9 cellular contexts compared by ENCODE assay signal in the genomic region with DNA sequence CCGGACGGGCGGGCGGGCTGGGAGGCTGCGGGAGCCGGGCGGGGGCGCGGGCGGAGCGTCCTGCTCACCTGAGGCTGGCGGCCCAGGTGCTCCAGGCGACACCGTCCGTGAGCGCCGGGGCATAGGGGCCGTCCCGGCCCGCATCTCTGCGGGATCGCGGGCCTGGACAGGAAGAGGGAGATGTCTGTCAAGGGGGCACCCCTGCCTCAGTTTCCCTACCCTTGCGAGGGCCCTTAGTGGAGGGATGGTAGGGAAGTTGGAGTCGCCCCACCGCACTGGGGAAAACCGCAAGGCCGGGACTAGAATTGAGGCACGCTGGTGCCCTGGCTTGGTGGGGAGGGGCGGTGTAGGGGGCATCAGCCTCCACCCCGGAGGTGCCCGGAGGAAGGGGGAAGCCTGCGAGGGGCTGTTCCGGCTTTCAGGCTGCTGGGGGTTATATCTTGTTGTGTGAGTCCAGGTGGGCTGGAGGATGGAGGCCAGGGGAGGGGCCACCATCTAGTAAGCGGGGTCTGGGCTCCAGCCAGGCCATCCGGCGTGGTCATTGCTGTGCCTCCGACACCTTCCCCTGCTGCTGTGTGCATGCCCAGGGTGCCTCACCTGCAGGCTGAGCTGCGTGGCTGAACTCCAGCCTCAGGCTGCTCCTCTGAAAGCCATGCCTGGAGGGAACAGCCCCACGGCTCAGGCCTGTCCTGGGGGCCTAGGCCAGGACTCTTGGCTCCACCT. TPM values are rescaled to one million over a fixed set of nuclear protein-coding genes. Genes with fewer than 3 reads are reported as not detected.
DNase-seq lines count a peak whose midpoint lies in the region; TF ChIP-seq lines count a peak whose summit lies in the region.
"Had no signal": no experiment of that assay in that cellular context is flagged by ENCODE, and none has a peak within 500 bp of the region (broad histone marks: within the 10 kb centered on the region; RNA-seq: fewer than 3 reads in every experiment).

No MANE protein-coding gene starts in this region.

- H4K20me1 ChIP-seq in mammary epithelial cell (ENCODE audit: insufficient read depth, low read length) = no peaks in the 10 kb centered on the region

- TF ChIP-seq POLR2A in testis (IDR thresholded peaks at IDR 0.05) = no peak

- H3K36me3 ChIP-seq in mammary epithelial cell (ENCODE audit: insufficient read depth, low read length) = no peaks in the 10 kb centered on the region
- H3K36me3 ChIP-seq in liver (ENCODE audit: control insufficient read depth in 4 of 4, insufficient read depth in 3 of 4, low read depth in 1 of 4, low read length in 3 of 4) = peaks cover 0 to 3% (median 0%) of the 10 kb centered on the region in 4 donors
- no peaks in the 10 kb centered on the region for H3K36me3 ChIP-seq in testis (ENCODE audit: low read depth, missing control alignments)

- peaks cover 10% of the 10 kb centered on the region for H3K27me3 Mint-ChIP-seq in activated CD4-positive, alpha-beta T cell treated with anti-CD3 and anti-CD28 coated beads, Interleukin-2, amount 10 ng/mL, durations not matched to agents 7 days and 5 days

- WGBS in mammary epithelial cell (ENCODE audit: low coverage, missing lambda C conversion rate) = 17% methylated on average over 2 of the region's 40 CpGs
- 17% methylated on average over 40 of the region's 40 CpGs for WGBS in liver
- 14 to 28% methylated on average over 4 to 27 of the region's 40 CpGs for WGBS in testis, 2 donors

- POLR2A ChIA-PET in activated CD4-positive, alpha-beta T cell treated with anti-CD3 and anti-CD28 coated beads, Interleukin-2, amount 10 ng/mL, durations not matched to agents 7 days and 5 days (lab: Charles Lee) = no interaction called here

- intact Hi-C loops in mammary epithelial cell (cut with micrococcal nuclease) = no loop called here
- intact Hi-C loops in testis (cut with DNase I; ENCODE audit: low total_unique reads) = no loop called here

- no peaks in the 10 kb centered on the region for H3K36me3 Mint-ChIP-seq in activated CD4-positive, alpha-beta T cell treated with anti-CD3 and anti-CD28 coated beads, Interleukin-2, amount 10 ng/mL, durations not matched to agents 7 days and 5 days (ENCODE audit: low read depth)

- no peaks in the 10 kb centered on the region for H3K27me3 ChIP-seq in mammary epithelial cell (ENCODE audit: insufficient read depth, low read length)
- no peaks in the 10 kb centered on the region for H3K27me3 ChIP-seq in liver (ENCODE audit: control insufficient read depth in 4 of 4, insufficient read depth in 4 of 4, low read length in 3 of 4)
- no peaks in the 10 kb centered on the region for H3K27me3 ChIP-seq in testis

- H2AFZ ChIP-seq in mammary epithelial cell (ENCODE audit: low read depth, low read length) = peak overlapping the region; percentile 69

- in situ Hi-C loops in mammary epithelial cell (cut with MboI; ENCODE audit: low sequenced_read_pairs in 2 of 2) = no loop called here

- H3K9ac ChIP-seq in mammary epithelial cell (ENCODE audit: insufficient read depth, low read length) (no peak overlapping the region), liver (ENCODE audit: low read depth in 1 of 2, low read length in 2 of 2) (peak overlapping the region; percentile 5 to 28)

- dilution Hi-C loops in mammary epithelial cell (cut with HindIII; ENCODE audit: low sequenced_read_pairs) = loop anchor here (5.0 kb wide), 2 partner anchors 64 to 91 kb away; no protein-coding TSS in a partner anchor

- no peaks in the 10 kb centered on the region for H3K9me3 ChIP-seq in mammary epithelial cell (replicated peaks; ENCODE audit: insufficient read depth, low read length)
- H3K9me3 ChIP-seq in liver (ENCODE audit: control insufficient read depth in 4 of 4, low read length in 3 of 4) = no peaks in the 10 kb centered on the region
- H3K9me3 ChIP-seq in testis = no peaks in the 10 kb centered on the region

- no peak for TF ChIP-seq CTCF in mammary epithelial cell (conservative IDR thresholded peaks at IDR 0.05 in 1 of 2, IDR thresholded peaks at IDR 0.05 in 1 of 2; ENCODE audit: extremely low read depth in 1 of 2, insufficient read depth in 1 of 2, low read depth in 1 of 2, low read length in 2 of 2)
- no peak for TF ChIP-seq CTCF in liver (IDR thresholded peaks at IDR 0.05; ENCODE audit: low read depth, low read length, missing input control)
- TF ChIP-seq CTCF in testis (IDR thresholded peaks at IDR 0.05) = no peak

- H3K4me3 Mint-ChIP-seq in activated CD4-positive, alpha-beta T cell treated with anti-CD3 and anti-CD28 coated beads, Interleukin-2, amount 10 ng/mL, durations not matched to agents 7 days and 5 days = peak overlapping the region; percentile 47

- no peaks in the 10 kb centered on the region for H3K9me3 Mint-ChIP-seq in activated CD4-positive, alpha-beta T cell treated with anti-CD3 and anti-CD28 coated beads, Interleukin-2, amount 10 ng/mL, durations not matched to agents 7 days and 5 days

- peak overlapping the region; percentile 1 for H3K27ac Mint-ChIP-seq in activated CD4-positive, alpha-beta T cell treated with anti-CD3 and anti-CD28 coated beads, Interleukin-2, amount 10 ng/mL, durations not matched to agents 7 days and 5 days

- H3K4me3 ChIP-seq in mammary epithelial cell (replicated peaks in 1 of 3; ENCODE audit: insufficient read depth in 1 of 3, low read depth in 2 of 3, low read length in 3 of 3) (peak overlapping the region in 2 of 3 experiments; percentile 47 to 52), liver (ENCODE audit: low read depth in 1 of 3, low read length in 3 of 3) (peak overlapping the region; percentile 74 to 82 (median 75)), testis (peak overlapping the region; percentile 59)

- DNase-seq in activated CD4-positive, alpha-beta T cell treated with anti-CD3 and anti-CD28 coated beads, Interleukin-2, amount 10 ng/mL, durations not matched to agents 7 days and 5 days = no peak
- DNase-seq in activated CD4-positive, alpha-beta T cell treated with anti-CD3 and anti-CD28 coated beads, Interleukin-2, amount 50 U/mL, for 48 hours = no peak
- DNase-seq in mammary epithelial cell (no peak), testis (no peak), HPDE6-E6E7 (ENCODE audit: extremely low spot score) (no peak), globus pallidus (ENCODE audit: low spot score) (no peak), MV-4-11 (lab: John Stamatoyannopoulos, UW) (no peak)
- DNase-seq: DMS 273 treated with DMSO at 0.1 percent for 48 hours had no signal

- H3K4me1 ChIP-seq in mammary epithelial cell (ENCODE audit: insufficient read depth, low read length) = peaks cover 48% of the 10 kb centered on the region
- H3K4me1 ChIP-seq in liver (ENCODE audit: control insufficient read depth in 4 of 4, insufficient read depth in 4 of 4, low read length in 3 of 4) = peaks cover 34 to 89% (median 68%) of the 10 kb centered on the region in 4 donors
- peaks cover 72% of the 10 kb centered on the region for H3K4me1 ChIP-seq in testis

- H3K27ac ChIP-seq in mammary epithelial cell (ENCODE audit: insufficient read depth, low read depth, low read length) (no peak overlapping the region), liver (ENCODE audit: low read depth in 1 of 2, low read length in 2 of 2) (peak overlapping the region in 1 of 2 donors; percentile 62), testis (peak overlapping the region in 1 of 2 donors; percentile 89)

- no TSS peak for BruUV-seq in mammary epithelial cell (replicated peaks; lab: Mats Ljungman, UMichigan)

- TF ChIP-seq RAD21 in liver (IDR thresholded peaks at IDR 0.05) = no peak

- CTCF ChIA-PET in activated CD4-positive, alpha-beta T cell treated with anti-CD3 and anti-CD28 coated beads, Interleukin-2, amount 10 ng/mL, durations not matched to agents 7 days and 5 days (lab: Charles Lee) = interaction anchor here (0.7 kb wide), 1 partner anchor 12 kb away, joined by 3 read pairs; no protein-coding TSS in a partner anchor
- CTCF ChIA-PET in mammary epithelial cell (lab: Charles Lee; ENCODE audit: low non-redundant PET) = no interaction called here

- H3K4me1 Mint-ChIP-seq in activated CD4-positive, alpha-beta T cell treated with anti-CD3 and anti-CD28 coated beads, Interleukin-2, amount 10 ng/mL, durations not matched to agents 7 days and 5 days = peaks cover 9% of the 10 kb centered on the region

- no peaks in the 10 kb centered on the region for H3K79me2 ChIP-seq in mammary epithelial cell (ENCODE audit: insufficient read depth, low read length)

- peak overlapping the region; percentile 95 for H3K4me2 ChIP-seq in mammary epithelial cell (ENCODE audit: insufficient read depth, low read depth, low read length)

RNA-seq across cellular contexts. Expression of gene VWA1, which starts 0.6 kb away (rescaled TPM):
- under 1 TPM; 0.10 to 0.12 TPM for total RNA-seq in activated CD4-positive, alpha-beta T cell treated with anti-CD3 and anti-CD28 coated beads, Interleukin-2, amount 10 ng/mL, durations not matched to agents 7 days and 5 days
- total RNA-seq in mammary epithelial cell = 10 to 100 TPM; 11.3 to 27.3 TPM
- 4.2 TPM for polyA plus RNA-seq in mammary epithelial cell
- 1.2 TPM for polyA minus RNA-seq in mammary epithelial cell
- total RNA-seq in liver = 10 to 100 TPM; 22.8 to 41.6 TPM
- 10 to 100 TPM; 18.3 to 81.3 TPM for polyA plus RNA-seq in liver
- total RNA-seq in testis = 10 to 100 TPM; 64.0 to 90.6 TPM
- polyA plus RNA-seq in testis (ENCODE audit: insufficient read depth, low read depth, low replicate concordance) = 46.6 TPM

RNA-seq across cellular contexts. Expression of gene ATAD3C, which starts 13.4 kb away (rescaled TPM):
- under 1 TPM; 0.17 to 0.69 TPM for total RNA-seq in activated CD4-positive, alpha-beta T cell treated with anti-CD3 and anti-CD28 coated beads, Interleukin-2, amount 10 ng/mL, durations not matched to agents 7 days and 5 days
- 1 to 10 TPM; 1.8 to 4.6 TPM for total RNA-seq in mammary epithelial cell
- 2.6 TPM for polyA plus RNA-seq in mammary epithelial cell
- 0.26 TPM for polyA minus RNA-seq in mammary epithelial cell
- total RNA-seq in liver = 1 to 10 TPM in 1 of 2 donors, under 1 TPM in 1; 0.19 to 1.3 TPM
- 1 to 10 TPM in 1 of 2 donors, under 1 TPM in 1; 0.51 to 4.8 TPM for polyA plus RNA-seq in liver
- total RNA-seq in testis = 1 to 10 TPM; 1.3 to 3.0 TPM
- polyA plus RNA-seq in testis (ENCODE audit: insufficient read depth, low read depth, low replicate concordance) = 1.5 TPM

RNA-seq across cellular contexts. Expression of gene ANKRD65, which starts 15.0 kb away (rescaled TPM):
- total RNA-seq in activated CD4-positive, alpha-beta T cell treated with anti-CD3 and anti-CD28 coated beads, Interleukin-2, amount 10 ng/mL, durations not matched to agents 7 days and 5 days = not detected
- total RNA-seq in mammary epithelial cell (1 to 10 TPM; 3.1 to 7.5 TPM), liver (under 1 TPM; 0.14 to 0.17 TPM), testis (10 to 100 TPM; 10.4 to 14.7 TPM)
- polyA plus RNA-seq in mammary epithelial cell (3.6 TPM), liver (under 1 TPM; 0.30 to 0.31 TPM), testis (ENCODE audit: insufficient read depth, low read depth, low replicate concordance) (10.0 TPM)
- 9.3 TPM for polyA minus RNA-seq in mammary epithelial cell

RNA-seq across cellular contexts. Expression of gene MRPL20, which starts 29.0 kb away (rescaled TPM):
- 100 to 1,000 TPM in 1 of 2 experiments, 10 to 100 TPM in 1; 98.6 to 107 TPM for total RNA-seq in activated CD4-positive, alpha-beta T cell treated with anti-CD3 and anti-CD28 coated beads, Interleukin-2, amount 10 ng/mL, durations not matched to agents 7 days and 5 days
- 100 to 1,000 TPM in 1 of 2 donors, 10 to 100 TPM in 1; 56.7 to 115 TPM for total RNA-seq in mammary epithelial cell
- polyA plus RNA-seq in mammary epithelial cell = 157 TPM
- polyA minus RNA-seq in mammary epithelial cell = 119 TPM
- 10 to 100 TPM; 47.8 to 47.9 TPM for total RNA-seq in liver
- polyA plus RNA-seq in liver = 100 to 1,000 TPM; 100 to 170 TPM
- total RNA-seq in testis = 100 to 1,000 TPM; 104 to 123 TPM
- 110 TPM for polyA plus RNA-seq in testis (ENCODE audit: insufficient read depth, low read depth, low replicate concordance)

RNA-seq across cellular contexts. Expression of gene ATAD3B, which starts 35.5 kb away (rescaled TPM):
- total RNA-seq in activated CD4-positive, alpha-beta T cell treated with anti-CD3 and anti-CD28 coated beads, Interleukin-2, amount 10 ng/mL, durations not matched to agents 7 days and 5 days = 10 to 100 TPM; 26.5 to 34.6 TPM
- total RNA-seq in mammary epithelial cell = 10 to 100 TPM; 13.3 to 61.9 TPM
- 22.9 TPM for polyA plus RNA-seq in mammary epithelial cell
- 16.9 TPM for polyA minus RNA-seq in mammary epithelial cell
- total RNA-seq in liver = 10 to 100 TPM in 1 of 2 donors, 1 to 10 TPM in 1; 9.3 to 14.3 TPM
- 10 to 100 TPM in 1 of 2 donors, 1 to 10 TPM in 1; 6.4 to 11.3 TPM for polyA plus RNA-seq in liver
- total RNA-seq in testis = 10 to 100 TPM; 46.3 to 55.6 TPM
- polyA plus RNA-seq in testis (ENCODE audit: insufficient read depth, low read depth, low replicate concordance) = 19.1 TPM

Comparison
In these comparisons a context has a peak if more than half of its experiments do, and no peak if none do; other contexts are left out.
1. RNA of gene VWA1, which starts 0.6 kb away (total RNA-seq): 64.0 to 90.6 TPM in testis, 22.8 to 41.6 TPM in liver and 11.3 to 27.3 TPM in mammary epithelial cell; 0.10 to 0.12 TPM in activated CD4-positive, alpha-beta T cell treated with anti-CD3 and anti-CD28 coated beads, Interleukin-2, amount 10 ng/mL, durations not matched to agents 7 days and 5 days; every median in the first group is over 10 times any median in the second.
2. Peak in every context shown above with its lines, with median percentiles within 50 percentile points of each other: H3K4me3 ChIP-seq.